1 cellular context compared by ENCODE assay signal in the genomic region with DNA sequence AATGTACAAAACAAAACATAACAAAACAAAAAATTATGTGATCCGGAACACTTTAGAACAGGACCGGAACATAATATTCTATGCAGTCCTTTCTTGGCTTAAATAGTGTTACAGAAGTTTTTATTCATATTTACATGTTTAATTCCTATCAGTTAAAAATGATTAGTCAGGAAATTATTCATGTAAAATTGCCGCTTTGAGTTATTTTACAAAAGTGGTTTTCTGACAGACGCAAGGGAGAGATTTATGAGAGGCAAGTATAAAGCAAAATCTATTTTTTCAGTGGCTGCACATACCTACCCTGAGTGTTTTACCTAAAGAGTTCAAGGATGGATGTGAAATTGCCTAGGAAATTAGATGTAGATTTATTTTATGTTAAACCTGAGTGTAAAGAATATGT.
TF ChIP-seq lines count a peak whose summit lies in the region.

No MANE protein-coding gene starts in this region.

TF ChIP-seq in A549, 52 proteins besides CTCF, POLR2A, EP300 and RAD21 (continued from another document):
- TF ChIP-seq, protein P1, sequence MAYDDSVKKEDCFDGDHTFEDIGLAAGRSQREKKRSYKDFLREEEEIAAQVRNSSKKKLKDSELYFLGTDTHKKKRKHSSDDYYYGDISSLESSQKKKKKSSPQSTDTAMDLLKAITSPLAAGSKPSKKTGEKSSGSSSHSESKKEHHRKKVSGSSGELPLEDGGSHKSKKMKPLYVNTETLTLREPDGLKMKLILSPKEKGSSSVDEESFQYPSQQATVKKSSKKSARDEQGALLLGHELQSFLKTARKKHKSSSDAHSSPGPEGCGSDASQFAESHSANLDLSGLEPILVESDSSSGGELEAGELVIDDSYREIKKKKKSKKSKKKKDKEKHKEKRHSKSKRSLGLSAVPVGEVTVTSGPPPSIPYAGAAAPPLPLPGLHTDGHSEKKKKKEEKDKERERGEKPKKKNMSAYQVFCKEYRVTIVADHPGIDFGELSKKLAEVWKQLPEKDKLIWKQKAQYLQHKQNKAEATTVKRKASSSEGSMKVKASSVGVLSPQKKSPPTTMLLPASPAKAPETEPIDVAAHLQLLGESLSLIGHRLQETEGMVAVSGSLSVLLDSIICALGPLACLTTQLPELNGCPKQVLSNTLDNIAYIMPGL (CRISPR knock-in tag; IDR thresholded peaks at IDR 0.05; ENCODE audit: borderline replicate concordance), result no peak
- TF ChIP-seq NFE2L2 (conservative IDR thresholded peaks at IDR 0.05; ENCODE audit: low read length), result no peak
- TF ChIP-seq CBX8 (IDR thresholded peaks at IDR 0.05), result peak; percentile 50; the same call in 1 of the 2 replicates
- TF ChIP-seq EHMT2 (IDR thresholded peaks at IDR 0.05; ENCODE audit: low read depth), result no peak
- TF ChIP-seq MAFK (IDR thresholded peaks at IDR 0.05; ENCODE audit: partially characterized antibody), result peak; percentile 31
- TF ChIP-seq RCOR1 (IDR thresholded peaks at IDR 0.05; ENCODE audit: low read depth, low read length), result no peak
